Comparison of ENCODE assay signal across 15 cellular contexts in genomic region chr10:123557366-123558108, GRCh38.
"Had no signal": no experiment of that assay in that cellular context is flagged by ENCODE, and none has a peak within 500 bp of the region (broad histone marks: within the 10 kb centered on the region; RNA-seq: fewer than 3 reads in every experiment).

No MANE protein-coding gene starts in this region.

- H3K27ac Mint-ChIP-seq: activated B cell treated with CpG ODN at 0.5 μM for 24 hours; activated CD8-positive, alpha-beta T cell treated with anti-CD3 and anti-CD28 coated beads, Interleukin-2, amount 10 ng/mL, durations not matched to agents 7 days and 5 days; stimulated activated naive CD8-positive, alpha-beta T cell treated with anti-CD3 and anti-CD28 coated beads, Interleukin-15, Interleukin-2, amounts not matched to agents 100 ng/mL and 50 ng/mL, for 24 hours had no signal

- H3K4me3 Mint-ChIP-seq: activated B cell treated with CpG ODN at 0.5 μM for 24 hours; activated CD8-positive, alpha-beta T cell treated with anti-CD3 and anti-CD28 coated beads, Interleukin-2, amount 10 ng/mL, durations not matched to agents 7 days and 5 days; neural crest cell; stimulated activated naive CD8-positive, alpha-beta T cell treated with anti-CD3 and anti-CD28 coated beads, Interleukin-15, Interleukin-2, amounts not matched to agents 100 ng/mL and 50 ng/mL, for 24 hours had no signal

- H3K36me3 ChIP-seq: thoracic aorta had no signal

- H3K27ac ChIP-seq: parathyroid adenoma, thoracic aorta had no signal

- H3K9me3 ChIP-seq: thoracic aorta had no signal

- H3K4me3 ChIP-seq: dorsolateral prefrontal cortex, lung, smooth muscle cell, thoracic aorta had no signal

- DNase-seq: activated B cell treated with CpG ODN at 0.5 μM for 24 hours; activated CD4-positive, alpha-beta T cell treated with anti-CD3 and anti-CD28 coated beads for 48 hours; activated CD8-positive, alpha-beta T cell treated with anti-CD3 and anti-CD28 coated beads, Interleukin-2, amount 10 ng/mL, durations not matched to agents 7 days and 5 days; activated naive CD4-positive, alpha-beta T cell; activated T-cell treated with anti-CD3 and anti-CD28 coated beads for 4 hours; aorta; dorsolateral prefrontal cortex; left colon had no signal

- ATAC-seq: activated CD8-positive, alpha-beta T cell treated with anti-CD3 and anti-CD28 coated beads, Interleukin-2, amount 10 ng/mL, durations not matched to agents 7 days and 5 days; esophagus mucosa; left colon had no signal

- H3K4me1 ChIP-seq: parathyroid adenoma had no signal
